19 cellular contexts compared by ENCODE assay signal in genomic region chr14:73249108-73249507, GRCh38.
"Had no signal": no experiment of that assay in that cellular context is flagged by ENCODE, and none has a peak within 500 bp of the region (broad histone marks: within the 10 kb centered on the region; RNA-seq: fewer than 3 reads in every experiment).

No MANE protein-coding gene starts in this region.

- H3K9me3 ChIP-seq: colonic mucosa, psoas muscle, testis had no signal

- H3K4me2 ChIP-seq: neural progenitor cell had no signal

- DNase-seq: activated CD4-positive, alpha-beta T cell treated with anti-CD3 and anti-CD28 coated beads, Interleukin-2, amount 10 ng/mL, durations not matched to agents 7 days and 5 days; activated CD8-positive, alpha-beta memory T cell treated with anti-CD3 and anti-CD28 coated beads for 24 hours; activated CD8-positive, alpha-beta memory T cell treated with anti-CD3 and anti-CD28 coated beads, Interleukin-2, amount 50 U/mL, for 48 hours; activated effector memory CD4-positive, alpha-beta T cell treated with anti-CD3 and anti-CD28 coated beads, Interleukin-2, amount 50 U/mL, for 16 hours; activated naive CD4-positive, alpha-beta T cell treated with anti-CD3 and anti-CD28 coated beads, Interleukin-2, amount 50 U/mL, for 16 hours; activated T-cell treated with anti-CD3 and anti-CD28 coated beads, Interleukin-2, amount 50 U/mL, for 48 hours; colonic mucosa; endodermal cell; head of caudate nucleus; naive thymus-derived CD4-positive, alpha-beta T cell; right cardiac atrium; stimulated activated CD4-positive, alpha-beta T cell treated with anti-CD3 and anti-CD28 coated beads, Interleukin-2, amount 100 ng/mL, for 48 hours; testis had no signal

- H3K27me3 ChIP-seq: brain microvascular endothelial cell, colonic mucosa, neural progenitor cell, testis had no signal

- H3K4me1 ChIP-seq: colonic mucosa, neural progenitor cell, psoas muscle, testis had no signal

- H3K9ac ChIP-seq: neural progenitor cell had no signal

- H3K4me3 ChIP-seq: colonic mucosa, neural progenitor cell, psoas muscle, skin epidermis, testis had no signal

- H3K36me3 ChIP-seq: brain microvascular endothelial cell, colonic mucosa, neural progenitor cell had no signal

- H3K27ac ChIP-seq: brain microvascular endothelial cell, colonic mucosa, neural progenitor cell, psoas muscle, skin epidermis, testis had no signal

- H2AFZ ChIP-seq: neural progenitor cell had no signal

- ATAC-seq: activated CD4-positive, CD25-positive, alpha-beta regulatory T cell treated with anti-CD3 and anti-CD28 coated beads, Interleukin-2, amount 50 U/mL, for 24 hours; left lobe of liver; naive thymus-derived CD4-positive, alpha-beta T cell; psoas muscle; right cardiac atrium had no signal
